8 cellular contexts compared by ENCODE assay signal in the genomic region with DNA sequence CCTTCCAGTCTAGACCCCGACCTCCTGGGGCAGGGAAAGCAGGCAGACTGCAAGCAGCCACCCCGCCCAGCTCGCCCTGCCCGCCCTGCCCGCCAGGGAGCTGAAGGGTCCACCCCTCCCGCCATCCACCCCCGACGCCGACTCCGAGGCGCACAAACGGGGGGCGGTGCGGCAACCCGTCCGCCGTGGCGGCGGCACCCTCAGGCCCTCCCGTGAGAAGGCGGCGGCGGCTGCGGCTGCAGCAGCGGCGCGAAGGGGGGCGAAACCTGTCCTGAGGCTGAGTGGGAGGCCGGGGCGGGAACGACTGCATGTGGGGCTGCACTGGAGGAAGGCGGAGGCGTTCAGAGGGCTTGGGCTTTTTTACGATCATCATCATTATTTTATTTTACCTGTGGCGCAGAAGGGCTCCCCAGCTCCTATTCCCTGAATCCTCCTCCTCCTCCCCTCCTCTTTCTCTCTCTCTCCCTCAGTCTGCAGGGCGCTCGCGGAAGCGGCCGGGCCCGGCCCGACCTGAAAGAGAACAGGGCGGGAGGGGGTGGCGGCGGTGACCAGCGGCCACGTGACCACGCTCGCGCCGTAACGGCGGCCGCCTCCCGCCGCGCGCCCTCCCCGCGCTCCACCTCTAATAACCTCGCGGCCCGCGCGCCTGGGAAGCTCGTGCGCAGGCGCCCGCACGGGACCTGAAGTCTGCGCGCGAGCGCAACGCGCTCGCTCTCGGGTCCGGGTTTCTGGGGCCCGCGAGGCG. TPM values are rescaled to one million over a fixed set of nuclear protein-coding genes. Genes with fewer than 3 reads are reported as not detected.
DNase-seq lines count a peak whose midpoint lies in the region; ATAC-seq and TF ChIP-seq lines count a peak whose summit lies in the region.

TSS of gene TBC1D5 (minus strand) at position 540 of the 745 bp plus-strand sequence. CDS start 234,061 bp downstream, outside the sequence.

- in situ Hi-C loops in Caki2 (cut with HindIII; ENCODE audit: low pct_unique_long_range_greater_than_20kb, low sequenced_read_pairs): no loop called here

- H3K4me3 ChIP-seq in OCI-LY7 (ENCODE audit: low read depth, low read length, poor library complexity, severe bottlenecking) (peak within 1 kb of the TSS; percentile 81), mucosa of rectum (ENCODE audit: low read length in 2 of 2) (peak within 1 kb of the TSS; percentile 85 to 87)

- intact Hi-C loops in OCI-LY7 (cut with micrococcal nuclease; ENCODE audit: unreplicated experiment): loop anchor here (5.0 to 10.0 kb wide), 4 partner anchors 480 to 1367 kb away; no protein-coding TSS in a partner anchor

- H3K4me2 ChIP-seq in OCI-LY7 (ENCODE audit: low read length): peak within 1 kb of the TSS; percentile 94

- H3K9me2 ChIP-seq in OCI-LY7 (ENCODE audit: insufficient read depth, low read length): no peaks in the 10 kb centered on the region

- CTCF ChIA-PET in OCI-LY7 (lab: Charles Lee; ENCODE audit: unreplicated experiment): interaction anchor here (0.5 kb wide), 1 partner anchor 78 kb away, joined by 3 read pairs; no protein-coding TSS in a partner anchor

- H3K79me2 ChIP-seq in OCI-LY7 (ENCODE audit: insufficient read depth, low read depth, low read length): peaks cover 48% of the 10 kb centered on the region

- H3K9me3 ChIP-seq in OCI-LY7 (ENCODE audit: low read length): no peaks in the 10 kb centered on the region
- no peaks in the 10 kb centered on the region for H3K9me3 ChIP-seq in mucosa of rectum (ENCODE audit: control insufficient read depth in 2 of 2, low read length in 2 of 2)

- BruUV-seq in OCI-LY7 (replicated peaks; lab: Mats Ljungman, UMichigan): no TSS peak

- H3K4me1 ChIP-seq in OCI-LY7 (ENCODE audit: insufficient read depth, low read length, poor library complexity, severe bottlenecking) (peaks cover 57% of the 10 kb centered on the region), mucosa of rectum (ENCODE audit: control insufficient read depth in 2 of 2, insufficient read depth in 2 of 2, low read length in 2 of 2) (peaks cover 21 to 25% of the 10 kb centered on the region in 2 donors)

- H2AFZ ChIP-seq in OCI-LY7 (ENCODE audit: low read length): peak within 1 kb of the TSS; percentile 87

- H3K36me3 ChIP-seq in OCI-LY7 (ENCODE audit: insufficient read depth, low read length) (peaks cover 8% of the 10 kb centered on the region; the same call in 1 of the 2 replicates), mucosa of rectum (ENCODE audit: control insufficient read depth in 2 of 2, insufficient read depth in 2 of 2, low read length in 2 of 2) (no peaks in the 10 kb centered on the region)

- DNase-seq in Caki2 (ENCODE audit: low read depth) (peak; percentile 97), HUDEP-2 (lab: John Stamatoyannopoulos, UW; ENCODE audit: unreplicated experiment in 76 of 76) (peak in 75 of 76 experiments; percentile 32 to 98 (median 93)), OCI-LY7 (ENCODE audit: low spot score) (peak; percentile 98), activated T-cell treated with anti-CD3 and anti-CD28 coated beads for 1 hour (ENCODE audit: low read depth) (peak; percentile 80), epithelial cell of prostate (ENCODE audit: low read depth, low spot score) (no peak)
- DNase-seq in stimulated activated CD8-positive, alpha-beta memory T cell treated with anti-CD3 and anti-CD28 coated beads, Interleukin-4, amount 100 ng/mL, for 48 hours: peak; percentile 92

- H3K27ac ChIP-seq in OCI-LY7 (ENCODE audit: low read depth, low read length, poor library complexity, severe bottlenecking) (peak within 1 kb of the TSS; percentile 91), epithelial cell of prostate (peak within 1 kb of the TSS; percentile 98), mucosa of rectum (ENCODE audit: low read depth in 2 of 2, low read length in 2 of 2) (peak within 1 kb of the TSS; percentile 98 to 99)

- no peak for TF ChIP-seq CTCF in OCI-LY7 (conservative IDR thresholded peaks at IDR 0.05; ENCODE audit: low read length)

- POLR2A ChIA-PET in OCI-LY7 (lab: Charles Lee): interaction anchor here (0.5 to 2.2 kb wide), 20 partner anchors 9 to 1296 kb away, joined by 3 to 8 read pairs (median 4); no protein-coding TSS in a partner anchor

- H4K20me1 ChIP-seq in OCI-LY7 (ENCODE audit: insufficient read depth, low read length): peaks cover 5% of the 10 kb centered on the region; the same call in 1 of the 2 replicates

- peak; percentile 81 for ATAC-seq in GM21381 (IDR thresholded peaks at IDR 0.05; ENCODE audit: unreplicated experiment)

- peak within 1 kb of the TSS; percentile 88 to 93 for H3K9ac ChIP-seq in mucosa of rectum (ENCODE audit: low read depth in 1 of 2, low read length in 2 of 2)

- no peaks in the 10 kb centered on the region for H3K27me3 ChIP-seq in mucosa of rectum (ENCODE audit: control insufficient read depth in 2 of 2, insufficient read depth in 2 of 2, low read length in 2 of 2)

RNA-seq across cellular contexts. Expression of gene TBC1D5, which starts in this region (rescaled TPM):
- total RNA-seq in Caki2 (2014; rRNA removed; shearing (Covaris generic); ENCODE audit: low replicate concordance): 31.2 and 69.2 TPM in 2 replicates
- total RNA-seq in OCI-LY7 (2014; rRNA removed; shearing (Covaris generic)): 82.4 and 85.5 TPM in 2 replicates
- 78.5 and 90.5 TPM in 2 replicates for total RNA-seq in OCI-LY7 (2022)
